8 cellular contexts compared by ENCODE assay signal in genomic region chr9:40991741-40992471, GRCh38.
DNase-seq lines count a peak whose midpoint lies in the region; ATAC-seq and TF ChIP-seq lines count a peak whose summit lies in the region.
"Not testable (repeated sequence)": the region's sequence is repeated elsewhere in the genome, so short reads cannot be mapped to it uniquely, and the experiment has no call there.

No MANE protein-coding gene starts in this region.

- intact Hi-C loops in CD4-positive, alpha-beta T cell (cut with DNase I, micrococcal nuclease); naive thymus-derived CD4-positive, alpha-beta T cell (cut with micrococcal nuclease): not testable (repeated sequence)

- not testable (repeated sequence) for H3K27me3 ChIP-seq in CD4-positive, alpha-beta T cell (ENCODE audit: control insufficient read depth, insufficient read depth, low read length); gastroesophageal sphincter; naive thymus-derived CD4-positive, alpha-beta T cell (ENCODE audit: control insufficient read depth in 2 of 2, insufficient read depth in 2 of 2, low read length in 2 of 2)

- H3K4me3 ChIP-seq in SK-N-MC (peak overlapping the region; percentile 75), gastroesophageal sphincter (peak overlapping the region; percentile 54 to 56)
- peak overlapping the region; percentile 100 for H3K4me3 ChIP-seq in naive thymus-derived CD4-positive, alpha-beta T cell (ENCODE audit: low read length)

- peak; percentile 94 to 99 (median 97) for DNase-seq in CD4-positive, alpha-beta T cell
- DNase-seq in SK-N-MC (ENCODE audit: low read depth, low spot score): peak; percentile 78
- peak; percentile 99 for DNase-seq in activated naive CD8-positive, alpha-beta T cell treated with anti-CD3 and anti-CD28 coated beads, Interleukin-2, amount 10 ng/mL, durations not matched to agents 7 days and 5 days
- peak; percentile 98 to 100 (median 99) for DNase-seq in naive thymus-derived CD4-positive, alpha-beta T cell
- DNase-seq in stimulated activated CD8-positive, alpha-beta memory T cell treated with anti-CD3 and anti-CD28 coated beads, Interleukin-15, amount 100 ng/mL, for 4 hours (ENCODE audit: low read depth in 2 of 2): peak; percentile 97 to 99

- CTCF ChIA-PET in CD4-positive, alpha-beta T cell (lab: Charles Lee): interaction anchor here (0.6 kb wide), 1 partner anchor 8 kb away, joined by 3 read pairs; no protein-coding TSS in a partner anchor
- CTCF ChIA-PET in naive thymus-derived CD4-positive, alpha-beta T cell (lab: Charles Lee): not testable (repeated sequence)

- not testable (repeated sequence) for H3K9me3 Mint-ChIP-seq in CD4-positive, alpha-beta T cell; activated naive CD8-positive, alpha-beta T cell treated with anti-CD3 and anti-CD28 coated beads, Interleukin-2, amount 10 ng/mL, durations not matched to agents 7 days and 5 days; naive thymus-derived CD4-positive, alpha-beta T cell

- POLR2A ChIA-PET in CD4-positive, alpha-beta T cell (lab: Charles Lee): interaction anchor here (1.0 kb wide), 1 partner anchor 96 kb away, joined by 3 read pairs; no protein-coding TSS in a partner anchor
- POLR2A ChIA-PET in activated naive CD8-positive, alpha-beta T cell treated with anti-CD3 and anti-CD28 coated beads, Interleukin-2, amount 10 ng/mL, durations not matched to agents 7 days and 5 days (lab: Charles Lee): interaction anchor here (0.6 kb wide), 1 partner anchor 96 kb away, joined by 3 read pairs; no protein-coding TSS in a partner anchor
- POLR2A ChIA-PET in naive thymus-derived CD4-positive, alpha-beta T cell (lab: Charles Lee): not testable (repeated sequence)

- not testable (repeated sequence) for H3K36me3 ChIP-seq in SK-N-MC (ENCODE audit: insufficient read depth, low read length); naive thymus-derived CD4-positive, alpha-beta T cell (ENCODE audit: control insufficient read depth in 2 of 3, insufficient read depth in 3 of 3, low read length in 3 of 3)
- H3K36me3 ChIP-seq in gastroesophageal sphincter: peaks cover 0 to 13% of the 10 kb centered on the region in 2 donors

- H3K27ac Mint-ChIP-seq in CD4-positive, alpha-beta T cell; activated naive CD8-positive, alpha-beta T cell treated with anti-CD3 and anti-CD28 coated beads, Interleukin-2, amount 10 ng/mL, durations not matched to agents 7 days and 5 days: not testable (repeated sequence)
- H3K27ac Mint-ChIP-seq in naive thymus-derived CD4-positive, alpha-beta T cell: peak overlapping the region in 1 of 9 donors; percentile 100

- peaks cover 44% of the 10 kb centered on the region for H3K4me1 Mint-ChIP-seq in CD4-positive, alpha-beta T cell (ENCODE audit: low read depth)
- H3K4me1 Mint-ChIP-seq in activated naive CD8-positive, alpha-beta T cell treated with anti-CD3 and anti-CD28 coated beads, Interleukin-2, amount 10 ng/mL, durations not matched to agents 7 days and 5 days: peaks cover 19% of the 10 kb centered on the region
- H3K4me1 Mint-ChIP-seq in naive thymus-derived CD4-positive, alpha-beta T cell: peaks cover 20 to 48% (median 39%) of the 10 kb centered on the region in 7 donors

- H3K4me1 ChIP-seq in gastroesophageal sphincter: peaks cover 4 to 46% (median 11%) of the 10 kb centered on the region in 3 donors
- H3K4me1 ChIP-seq in naive thymus-derived CD4-positive, alpha-beta T cell (ENCODE audit: control insufficient read depth in 2 of 2, insufficient read depth in 2 of 2, low read length in 2 of 2): peaks cover 7 to 20% of the 10 kb centered on the region in 2 donors

- not testable (repeated sequence) for H3K27me3 Mint-ChIP-seq in CD4-positive, alpha-beta T cell; activated naive CD8-positive, alpha-beta T cell treated with anti-CD3 and anti-CD28 coated beads, Interleukin-2, amount 10 ng/mL, durations not matched to agents 7 days and 5 days; naive thymus-derived CD4-positive, alpha-beta T cell

- peak; percentile 69 to 71 for TF ChIP-seq POLR2A in gastroesophageal sphincter (IDR thresholded peaks at IDR 0.05)

- ATAC-seq in CD4-positive, alpha-beta T cell (ENCODE audit: poor library complexity): peak; percentile 97
- ATAC-seq in GM19395 (IDR thresholded peaks at IDR 0.05; ENCODE audit: unreplicated experiment) (peak; percentile 100), HG03175 (IDR thresholded peaks at IDR 0.05; ENCODE audit: unreplicated experiment) (peak; percentile 100), gastroesophageal sphincter (peak; percentile 100)
- ATAC-seq in activated naive CD8-positive, alpha-beta T cell treated with anti-CD3 and anti-CD28 coated beads, Interleukin-2, amount 10 ng/mL, durations not matched to agents 7 days and 5 days (ENCODE audit: low read depth): peak; percentile 100
- peak; percentile 99 for ATAC-seq in naive thymus-derived CD4-positive, alpha-beta T cell

- TF ChIP-seq CTCF in CD4-positive, alpha-beta T cell (IDR thresholded peaks at IDR 0.05): peak; percentile 95
- peak; percentile 51 to 99 (median 63) for TF ChIP-seq CTCF in gastroesophageal sphincter (IDR thresholded peaks at IDR 0.05)

- H3K9me3 ChIP-seq in CD4-positive, alpha-beta T cell (ENCODE audit: control insufficient read depth, low read length); SK-N-MC (ENCODE audit: low read depth, low read length); gastroesophageal sphincter; naive thymus-derived CD4-positive, alpha-beta T cell (ENCODE audit: control insufficient read depth in 2 of 3, low read length in 3 of 3): not testable (repeated sequence)

- peak overlapping the region; percentile 94 for H3K27ac ChIP-seq in CD4-positive, alpha-beta T cell (ENCODE audit: low read depth, low read length)
- not testable (repeated sequence) for H3K27ac ChIP-seq in SK-N-MC
- H3K27ac ChIP-seq in gastroesophageal sphincter: peak overlapping the region; percentile 75 to 91 (median 88)
- peak overlapping the region; percentile 83 for H3K27ac ChIP-seq in naive thymus-derived CD4-positive, alpha-beta T cell (ENCODE audit: low read depth, low read length)

- not testable (repeated sequence) for TF ChIP-seq EP300 in gastroesophageal sphincter (IDR thresholded peaks at IDR 0.05)

- peak overlapping the region; percentile 80 for H3K9ac ChIP-seq in SK-N-MC (ENCODE audit: insufficient read length)

- WGBS in gastroesophageal sphincter (ENCODE audit: low coverage in 1 of 2), 2 donors: 5 to 13% methylated on average over 42 to 46 of the region's 54 CpGs

- H3K36me3 Mint-ChIP-seq in CD4-positive, alpha-beta T cell (ENCODE audit: low read depth): peaks cover 37% of the 10 kb centered on the region
- H3K36me3 Mint-ChIP-seq in activated naive CD8-positive, alpha-beta T cell treated with anti-CD3 and anti-CD28 coated beads, Interleukin-2, amount 10 ng/mL, durations not matched to agents 7 days and 5 days: peaks cover 30% of the 10 kb centered on the region
- H3K36me3 Mint-ChIP-seq in naive thymus-derived CD4-positive, alpha-beta T cell: peaks cover 13 to 20% (median 15%) of the 10 kb centered on the region in 5 donors

- H3K4me3 Mint-ChIP-seq in CD4-positive, alpha-beta T cell; activated naive CD8-positive, alpha-beta T cell treated with anti-CD3 and anti-CD28 coated beads, Interleukin-2, amount 10 ng/mL, durations not matched to agents 7 days and 5 days; naive thymus-derived CD4-positive, alpha-beta T cell: not testable (repeated sequence)
